In the genomic region with DNA sequence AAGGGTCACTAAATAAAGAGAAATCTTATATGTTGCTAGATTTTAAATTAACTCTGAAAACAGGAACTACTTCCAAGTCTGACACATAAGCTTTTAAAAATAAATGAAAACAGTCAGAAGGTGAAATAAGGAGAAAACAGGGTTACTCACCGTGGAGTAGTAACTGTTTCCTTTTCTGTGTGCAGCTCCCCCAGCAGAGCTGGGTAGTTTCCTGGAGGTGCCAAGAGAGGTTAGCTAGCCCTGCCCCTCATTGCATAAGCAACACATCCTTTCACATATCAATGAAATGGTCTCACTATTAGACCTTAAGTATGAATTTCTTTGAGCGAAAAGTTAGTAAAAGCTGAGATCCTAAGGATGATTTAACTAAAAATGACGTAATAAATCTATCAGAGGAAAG, we compare ENCODE assay signal across 9 cellular contexts. TPM values are rescaled to one million over a fixed set of nuclear protein-coding genes. Genes with fewer than 3 reads are reported as not detected.
DNase-seq lines count a peak whose midpoint lies in the region; ATAC-seq and TF ChIP-seq lines count a peak whose summit lies in the region.
"Had no signal": no experiment of that assay in that cellular context is flagged by ENCODE, and none has a peak within 500 bp of the region (broad histone marks: within the 10 kb centered on the region; RNA-seq: fewer than 3 reads in every experiment).

No MANE protein-coding gene starts in this region.

- WGBS in heart left ventricle, 4 donors: 72 to 82% (median 80%) methylated on average over 3 of the region's 3 CpGs
- WGBS in hepatocyte (ENCODE audit: low lambda C conversion rate, missing lambda C conversion rate): 92% methylated on average over 3 of the region's 3 CpGs

- no peak overlapping the region for H3K27ac Mint-ChIP-seq in type B pancreatic cell
- H3K27ac Mint-ChIP-seq: brain had no signal

- H2AFZ ChIP-seq in hepatocyte: no peak overlapping the region

- H3K9me3 ChIP-seq in BLaER1 treated with 17β-estradiol and CSF1 and Interleukin-3, amounts not matched to agents 10 nM and 100 nM (replicated peaks in 1 of 11): no peaks in the 10 kb centered on the region
- H3K9me3 ChIP-seq in heart left ventricle (no peaks in the 10 kb centered on the region), hepatocyte (ENCODE audit: low read depth) (no peaks in the 10 kb centered on the region)

- peak; percentile 17 for DNase-seq in activated naive CD4-positive, alpha-beta T cell treated with anti-CD3 and anti-CD28 coated beads, Interleukin-2, amount 50 U/mL, for 16 hours
- peak; percentile 90 for DNase-seq in renal cortical epithelial cell (ENCODE audit: low read depth)
- no peak for DNase-seq in type B pancreatic cell (ENCODE audit: extremely low spot score, unreplicated experiment)
- DNase-seq in heart left ventricle: no peak
- DNase-seq in hepatocyte (ENCODE audit: low spot score): no peak

- peaks cover 14% of the 10 kb centered on the region for H3K36me3 Mint-ChIP-seq in type B pancreatic cell

- H3K4me2 ChIP-seq in BLaER1 treated with 17β-estradiol and CSF1 and Interleukin-3, amounts not matched to agents 10 nM and 100 nM: peak overlapping the region in 6 of 11 experiments; percentile 7 to 45 (median 33); a peak in 10 of 22 replicates
- no peak overlapping the region for H3K4me2 ChIP-seq in hepatocyte

- no peaks in the 10 kb centered on the region for H3K27me3 Mint-ChIP-seq in type B pancreatic cell
- H3K27me3 Mint-ChIP-seq: brain had no signal

- no peak overlapping the region for H3K4me3 Mint-ChIP-seq in type B pancreatic cell
- H3K4me3 Mint-ChIP-seq: brain had no signal

- H3K4me1 Mint-ChIP-seq in type B pancreatic cell (ENCODE audit: unreplicated experiment): peaks cover 4% of the 10 kb centered on the region

- TF ChIP-seq CTCF in type B pancreatic cell (conservative IDR thresholded peaks at IDR 0.05) (no peak), heart left ventricle (IDR thresholded peaks at IDR 0.05) (no peak), hepatocyte (IDR thresholded peaks at IDR 0.05; ENCODE audit: poor library complexity) (no peak)

- ATAC-seq in GM19395 (IDR thresholded peaks at IDR 0.05; ENCODE audit: unreplicated experiment) (peak; percentile 93), HG03442 (IDR thresholded peaks at IDR 0.05; ENCODE audit: unreplicated experiment) (peak; percentile 96), heart left ventricle (no peak)

- peak overlapping the region in 6 of 11 experiments; percentile 8 to 57 (median 26); a peak in 6 of 22 replicates for H3K27ac ChIP-seq in BLaER1 treated with 17β-estradiol and CSF1 and Interleukin-3, amounts not matched to agents 10 nM and 100 nM
- H3K27ac ChIP-seq in heart left ventricle: no peak overlapping the region
- H3K27ac ChIP-seq in hepatocyte: no peak overlapping the region

- H3K9ac ChIP-seq in BLaER1 treated with 17β-estradiol and CSF1 and Interleukin-3, amounts not matched to agents 10 nM and 100 nM: peak overlapping the region in 2 of 11 experiments; percentile 9 to 19; a peak in 2 of 22 replicates

- peaks cover 7 to 20% (median 9%) of the 10 kb centered on the region in 10 experiments; a peak in 18 of 20 replicates for H3K4me1 ChIP-seq in BLaER1 treated with 17β-estradiol and CSF1 and Interleukin-3, amounts not matched to agents 10 nM and 100 nM
- H3K4me1 ChIP-seq in heart left ventricle: no peaks in the 10 kb centered on the region
- H3K4me1 ChIP-seq in hepatocyte (ENCODE audit: insufficient read depth): no peaks in the 10 kb centered on the region

- no peaks in the 10 kb centered on the region for H3K9me3 Mint-ChIP-seq in type B pancreatic cell
- H3K9me3 Mint-ChIP-seq: brain had no signal

- peaks cover 64 to 96% (median 80%) of the 10 kb centered on the region in 11 experiments for H3K36me3 ChIP-seq in BLaER1 treated with 17β-estradiol and CSF1 and Interleukin-3, amounts not matched to agents 10 nM and 100 nM
- H3K36me3 ChIP-seq in heart left ventricle (peaks cover 4 to 93% (median 68%) of the 10 kb centered on the region in 9 donors), hepatocyte (replicated peaks; ENCODE audit: insufficient read depth, low read depth) (no peaks in the 10 kb centered on the region)

- H3K79me2 ChIP-seq in hepatocyte: peaks cover 3% of the 10 kb centered on the region

- H3K27me3 ChIP-seq in BLaER1 treated with 17β-estradiol and CSF1 and Interleukin-3, amounts not matched to agents 10 nM and 100 nM: no peaks in the 10 kb centered on the region
- H3K27me3 ChIP-seq in heart left ventricle (no peaks in the 10 kb centered on the region), hepatocyte (no peaks in the 10 kb centered on the region)

- no peak for TF ChIP-seq POLR2A in heart left ventricle (IDR thresholded peaks at IDR 0.05)

- no peaks in the 10 kb centered on the region for H3K9me2 ChIP-seq in hepatocyte (replicated peaks; ENCODE audit: insufficient read depth)

- peaks cover 0 to 14% (median 0%) of the 10 kb centered on the region in 11 experiments; a peak in 6 of 22 replicates for H4K20me1 ChIP-seq in BLaER1 treated with 17β-estradiol and CSF1 and Interleukin-3, amounts not matched to agents 10 nM and 100 nM
- no peaks in the 10 kb centered on the region for H4K20me1 ChIP-seq in hepatocyte (ENCODE audit: insufficient read depth, poor library complexity, severe bottlenecking)

- no peak overlapping the region for H3K4me3 ChIP-seq in BLaER1 treated with 17β-estradiol and CSF1 and Interleukin-3, amounts not matched to agents 10 nM and 100 nM
- H3K4me3 ChIP-seq in heart left ventricle (no peak overlapping the region), hepatocyte (no peak overlapping the region)

- intact Hi-C loops in heart left ventricle (cut with DNase I): no loop called here

RNA-seq across cellular contexts. Expression of a gene that starts 54.0 kb away (rescaled TPM):
- total RNA-seq in renal cortical epithelial cell (0.69 and 2.8 TPM in 2 replicates), type B pancreatic cell (ENCODE audit: low replicate concordance) (2.3 and 4.1 TPM in 2 replicates), heart left ventricle (1 to 10 TPM in 7 of 9 donors, under 1 TPM in 2; 0.67 to 2.2 (median 1.2) TPM), hepatocyte (1.00 and 1.5 TPM in 2 replicates)
- polyA plus RNA-seq in heart left ventricle (under 1 TPM; 0.84 to 0.98 TPM), hepatocyte (0.07 TPM in 1 of 2 replicates, not detected in the other)

RNA-seq across cellular contexts. Expression of a gene that starts 57.1 kb away (rescaled TPM):
- total RNA-seq in renal cortical epithelial cell (33.7 and 51.7 TPM in 2 replicates), type B pancreatic cell (ENCODE audit: low replicate concordance) (59.0 and 65.6 TPM in 2 replicates), heart left ventricle (100 to 1,000 TPM in 2 of 9 donors, 10 to 100 TPM in 7; 52.4 to 110 (median 62.7) TPM), hepatocyte (35.1 and 53.1 TPM in 2 replicates)
- polyA plus RNA-seq in heart left ventricle (10 to 100 TPM; 30.8 to 58.0 TPM), hepatocyte (12.1 and 12.7 TPM in 2 replicates)

Comparison
In these comparisons a context has a peak if more than half of its experiments do, and no peak if none do; other contexts are left out.
1. H3K27ac ChIP-seq: peak in BLaER1 treated with 17β-estradiol and CSF1 and Interleukin-3, amounts not matched to agents 10 nM and 100 nM (6 of 11); none in heart left ventricle (0 of 12) and hepatocyte (single experiment).
2. ATAC-seq: peak in GM19395 (single experiment) and HG03442 (single experiment); none in heart left ventricle (0 of 4).
3. DNase-seq: peak in activated naive CD4-positive, alpha-beta T cell treated with anti-CD3 and anti-CD28 coated beads, Interleukin-2, amount 50 U/mL, for 16 hours (single experiment) and renal cortical epithelial cell (single experiment); none in type B pancreatic cell (single experiment), heart left ventricle (0 of 5) and hepatocyte (single experiment).